In genomic region chr9:136052991-136053756, GRCh38 we compare ENCODE assay signal across 1 cellular context.
TF ChIP-seq lines count a peak whose summit lies in the region.

No MANE protein-coding gene starts in this region.

TF ChIP-seq in HepG2, 621 proteins besides CTCF, POLR2A, EP300 and RAD21 (continued from another document):
- TF ChIP-seq, protein P1, sequence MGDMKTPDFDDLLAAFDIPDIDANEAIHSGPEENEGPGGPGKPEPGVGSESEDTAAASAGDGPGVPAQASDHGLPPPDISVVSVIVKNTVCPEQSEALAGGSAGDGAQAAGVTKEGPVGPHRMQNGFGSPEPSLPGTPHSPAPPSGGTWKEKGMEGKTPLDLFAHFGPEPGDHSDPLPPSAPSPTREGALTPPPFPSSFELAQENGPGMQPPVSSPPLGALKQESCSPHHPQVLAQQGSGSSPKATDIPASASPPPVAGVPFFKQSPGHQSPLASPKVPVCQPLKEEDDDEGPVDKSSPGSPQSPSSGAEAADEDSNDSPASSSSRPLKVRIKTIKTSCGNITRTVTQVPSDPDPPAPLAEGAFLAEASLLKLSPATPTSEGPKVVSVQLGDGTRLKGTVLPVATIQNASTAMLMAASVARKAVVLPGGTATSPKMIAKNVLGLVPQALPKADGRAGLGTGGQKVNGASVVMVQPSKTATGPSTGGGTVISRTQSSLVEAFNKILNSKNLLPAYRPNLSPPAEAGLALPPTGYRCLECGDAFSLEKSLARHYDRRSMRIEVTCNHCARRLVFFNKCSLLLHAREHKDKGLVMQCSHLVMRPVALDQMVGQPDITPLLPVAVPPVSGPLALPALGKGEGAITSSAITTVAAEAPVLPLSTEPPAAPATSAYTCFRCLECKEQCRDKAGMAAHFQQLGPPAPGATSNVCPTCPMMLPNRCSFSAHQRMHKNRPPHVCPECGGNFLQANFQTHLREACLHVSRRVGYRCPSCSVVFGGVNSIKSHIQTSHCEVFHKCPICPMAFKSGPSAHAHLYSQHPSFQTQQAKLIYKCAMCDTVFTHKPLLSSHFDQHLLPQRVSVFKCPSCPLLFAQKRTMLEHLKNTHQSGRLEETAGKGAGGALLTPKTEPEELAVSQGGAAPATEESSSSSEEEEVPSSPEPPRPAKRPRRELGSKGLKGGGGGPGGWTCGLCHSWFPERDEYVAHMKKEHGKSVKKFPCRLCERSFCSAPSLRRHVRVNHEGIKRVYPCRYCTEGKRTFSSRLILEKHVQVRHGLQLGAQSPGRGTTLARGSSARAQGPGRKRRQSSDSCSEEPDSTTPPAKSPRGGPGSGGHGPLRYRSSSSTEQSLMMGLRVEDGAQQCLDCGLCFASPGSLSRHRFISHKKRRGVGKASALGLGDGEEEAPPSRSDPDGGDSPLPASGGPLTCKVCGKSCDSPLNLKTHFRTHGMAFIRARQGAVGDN (CRISPR knock-in tag; IDR thresholded peaks at IDR 0.05) = peak; percentile 44; the same call in 1 of the 2 replicates
- TF ChIP-seq, protein P2, sequence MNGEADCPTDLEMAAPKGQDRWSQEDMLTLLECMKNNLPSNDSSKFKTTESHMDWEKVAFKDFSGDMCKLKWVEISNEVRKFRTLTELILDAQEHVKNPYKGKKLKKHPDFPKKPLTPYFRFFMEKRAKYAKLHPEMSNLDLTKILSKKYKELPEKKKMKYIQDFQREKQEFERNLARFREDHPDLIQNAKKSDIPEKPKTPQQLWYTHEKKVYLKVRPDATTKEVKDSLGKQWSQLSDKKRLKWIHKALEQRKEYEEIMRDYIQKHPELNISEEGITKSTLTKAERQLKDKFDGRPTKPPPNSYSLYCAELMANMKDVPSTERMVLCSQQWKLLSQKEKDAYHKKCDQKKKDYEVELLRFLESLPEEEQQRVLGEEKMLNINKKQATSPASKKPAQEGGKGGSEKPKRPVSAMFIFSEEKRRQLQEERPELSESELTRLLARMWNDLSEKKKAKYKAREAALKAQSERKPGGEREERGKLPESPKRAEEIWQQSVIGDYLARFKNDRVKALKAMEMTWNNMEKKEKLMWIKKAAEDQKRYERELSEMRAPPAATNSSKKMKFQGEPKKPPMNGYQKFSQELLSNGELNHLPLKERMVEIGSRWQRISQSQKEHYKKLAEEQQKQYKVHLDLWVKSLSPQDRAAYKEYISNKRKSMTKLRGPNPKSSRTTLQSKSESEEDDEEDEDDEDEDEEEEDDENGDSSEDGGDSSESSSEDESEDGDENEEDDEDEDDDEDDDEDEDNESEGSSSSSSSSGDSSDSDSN (CRISPR knock-in tag; IDR thresholded peaks at IDR 0.05) = no peak
- TF ChIP-seq ZNF724P (CRISPR knock-in tag; IDR thresholded peaks at IDR 0.05; ENCODE audit: borderline replicate concordance) = no peak
